Comparison of ENCODE assay signal across 22 cellular contexts in the genomic region with DNA sequence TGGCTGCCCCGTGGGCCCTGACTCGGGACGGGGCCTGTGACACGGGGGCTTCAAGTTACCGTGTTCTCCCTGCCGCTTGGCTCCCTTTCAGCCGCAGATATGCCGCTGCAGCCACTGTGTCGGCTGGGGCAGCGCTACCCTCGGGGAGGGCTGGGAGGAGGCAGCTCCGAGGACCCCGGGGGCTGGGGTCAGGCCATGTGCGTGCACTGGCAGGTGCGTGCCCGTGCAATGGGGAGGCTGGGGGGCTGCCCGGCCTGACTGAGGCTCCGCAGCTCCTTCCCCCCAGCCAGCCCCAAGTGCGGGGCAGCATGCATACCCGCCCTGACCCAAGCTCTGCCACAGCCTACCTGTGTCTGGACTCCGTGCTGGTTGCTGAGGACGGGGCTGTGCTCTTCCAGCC. TPM values are rescaled to one million over a fixed set of nuclear protein-coding genes. Genes with fewer than 3 reads are reported as not detected.
DNase-seq lines count a peak whose midpoint lies in the region; ATAC-seq and TF ChIP-seq lines count a peak whose summit lies in the region.
"Had no signal": no experiment of that assay in that cellular context is flagged by ENCODE, and none has a peak within 500 bp of the region (broad histone marks: within the 10 kb centered on the region; RNA-seq: fewer than 3 reads in every experiment).

No MANE protein-coding gene starts in this region.

- H3K27me3 ChIP-seq in right atrium auricular region, result no peaks in the 10 kb centered on the region
- peaks cover 0 to 37% (median 0%) of the 10 kb centered on the region in 11 experiments; a peak in 9 of 22 replicates for H3K27me3 ChIP-seq in BLaER1 treated with 17β-estradiol and CSF1 and Interleukin-3, amounts not matched to agents 10 nM and 100 nM
- H3K27me3 ChIP-seq in neuronal stem cell (ENCODE audit: control insufficient read depth in 3 of 3, insufficient read depth in 3 of 3, low read depth in 1 of 3, low read length in 3 of 3), result peaks cover 0 to 8% (median 0%) of the 10 kb centered on the region in 3 experiments

- no peak overlapping the region for H3K4ac ChIP-seq in neuronal stem cell (ENCODE audit: low read length)

- H3K4me3 ChIP-seq in right atrium auricular region, result no peak overlapping the region
- no peak overlapping the region for H3K4me3 ChIP-seq in BLaER1 treated with 17β-estradiol and CSF1 and Interleukin-3, amounts not matched to agents 10 nM and 100 nM
- H3K4me3 ChIP-seq in neuronal stem cell (ENCODE audit: low read length in 2 of 2), result no peak overlapping the region
- no peak overlapping the region for H3K4me3 ChIP-seq in OCI-LY7 (ENCODE audit: low read depth, low read length, poor library complexity, severe bottlenecking)
- H3K4me3 ChIP-seq: A549, GM23338 had no signal

- no peak for ATAC-seq in Right ventricle myocardium inferior
- ATAC-seq: CD8-positive, alpha-beta T cell; GM23338; HCT116 had no signal

- H2BK15ac ChIP-seq in neuronal stem cell (ENCODE audit: low read length), result no peak overlapping the region

- H3K36me3 ChIP-seq in right atrium auricular region (no peaks in the 10 kb centered on the region), neuronal stem cell (replicated peaks in 1 of 2; ENCODE audit: control insufficient read depth in 2 of 2, insufficient read depth in 2 of 2, low read length in 2 of 2) (peaks cover 0 to 5% of the 10 kb centered on the region in 2 donors), OCI-LY7 (ENCODE audit: insufficient read depth, low read length) (no peaks in the 10 kb centered on the region)
- H3K36me3 ChIP-seq in BLaER1 treated with 17β-estradiol and CSF1 and Interleukin-3, amounts not matched to agents 10 nM and 100 nM, result peaks cover 0 to 3% (median 0%) of the 10 kb centered on the region in 11 experiments; a peak in 1 of 22 replicates
- H3K36me3 ChIP-seq: BE2C had no signal

- H3K9ac ChIP-seq in BLaER1 treated with 17β-estradiol and CSF1 and Interleukin-3, amounts not matched to agents 10 nM and 100 nM, result 0 out of 22 replicates have a peak overlapping the region, but pooled peaks of 1 of the 11 experiments have one; percentile 5
- no peak overlapping the region for H3K9ac ChIP-seq in neuronal stem cell (ENCODE audit: low read depth, low read length, poor library complexity)

- no peak overlapping the region for H3K27ac ChIP-seq in right atrium auricular region
- H3K27ac ChIP-seq in BLaER1 treated with 17β-estradiol and CSF1 and Interleukin-3, amounts not matched to agents 10 nM and 100 nM, result no peak overlapping the region
- H3K27ac ChIP-seq in neuronal stem cell (replicated peaks; ENCODE audit: low read length), result no peak overlapping the region
- no peak overlapping the region for H3K27ac ChIP-seq in OCI-LY7 (ENCODE audit: low read depth, low read length, poor library complexity, severe bottlenecking)
- H3K27ac ChIP-seq: A549, C4-2B had no signal

- H4K20me1 ChIP-seq in BLaER1 treated with 17β-estradiol and CSF1 and Interleukin-3, amounts not matched to agents 10 nM and 100 nM, result peaks cover 0 to 31% (median 18%) of the 10 kb centered on the region in 11 experiments; a peak in 16 of 22 replicates
- H4K20me1 ChIP-seq in OCI-LY7 (ENCODE audit: insufficient read depth, low read length), result no peaks in the 10 kb centered on the region

- no peak overlapping the region for H2BK120ac ChIP-seq in neuronal stem cell (ENCODE audit: low read depth, low read length)

- CTCF ChIA-PET in OCI-LY7 (lab: Charles Lee; ENCODE audit: unreplicated experiment), result no interaction called here

- POLR2A ChIA-PET in OCI-LY7 (lab: Charles Lee), result no interaction called here

- no peak overlapping the region for H3K23ac ChIP-seq in neuronal stem cell (ENCODE audit: low read depth, low read length, poor library complexity)

- H4K8ac ChIP-seq in neuronal stem cell (ENCODE audit: low read depth, low read length), result peak overlapping the region; percentile 72

- TF ChIP-seq CTCF in right atrium auricular region (IDR thresholded peaks at IDR 0.05) (no peak), GM20000 (IDR thresholded peaks at IDR 0.05; ENCODE audit: extremely low read depth, missing control alignments) (no peak), OCI-LY7 (conservative IDR thresholded peaks at IDR 0.05; ENCODE audit: low read length) (no peak)

- no peak overlapping the region for H4K91ac ChIP-seq in neuronal stem cell (ENCODE audit: low read depth, low read length, poor library complexity)

- H2BK5ac ChIP-seq in neuronal stem cell (ENCODE audit: low read length), result peak overlapping the region; percentile 39

- H3K18ac ChIP-seq in neuronal stem cell (ENCODE audit: low read length), result peak overlapping the region; percentile 80

- no peaks in the 10 kb centered on the region for H3K79me2 ChIP-seq in OCI-LY7 (ENCODE audit: insufficient read depth, low read depth, low read length)

- H3K9me2 ChIP-seq in OCI-LY7 (ENCODE audit: insufficient read depth, low read length), result no peaks in the 10 kb centered on the region

- H2BK12ac ChIP-seq in neuronal stem cell (ENCODE audit: low read length), result no peak overlapping the region

- DNase-seq in Right ventricle myocardium inferior (ENCODE audit: missing footprints) (peak; percentile 43), right atrium auricular region (ENCODE audit: low spot score) (no peak), neuronal stem cell (ENCODE audit: low spot score) (no peak), T-helper 1 cell (no peak), GM20000 (ENCODE audit: low spot score) (no peak), OCI-LY7 (ENCODE audit: low spot score) (no peak)
- DNase-seq: 8988T; ACHN; AML-193; BE2C; Caco-2; CD4-positive, CD25-positive, alpha-beta regulatory T cell; CD8-positive, alpha-beta T cell; DMS153; DND-41; H9 had no signal

- intact Hi-C loops in Right ventricle myocardium inferior (cut with DNase I), result no loop called here
- intact Hi-C loops in OCI-LY7 (cut with micrococcal nuclease; ENCODE audit: unreplicated experiment), result no loop called here

- H2AFZ ChIP-seq in neuronal stem cell (ENCODE audit: low read length) (no peak overlapping the region), OCI-LY7 (ENCODE audit: low read length) (no peak overlapping the region)
- H2AFZ ChIP-seq: GM23338 had no signal

- peak overlapping the region; percentile 43 for H2AK5ac ChIP-seq in neuronal stem cell (ENCODE audit: low read depth, low read length)

- H3K9me3 ChIP-seq in right atrium auricular region, result peaks cover 0 to 12% of the 10 kb centered on the region in 2 donors
- peaks cover 8 to 31% (median 13%) of the 10 kb centered on the region in 11 experiments; a peak in 19 of 22 replicates for H3K9me3 ChIP-seq in BLaER1 treated with 17β-estradiol and CSF1 and Interleukin-3, amounts not matched to agents 10 nM and 100 nM (replicated peaks in 1 of 11)
- peaks cover under 1 to 8% of the 10 kb centered on the region in 2 donors for H3K9me3 ChIP-seq in neuronal stem cell (replicated peaks in 1 of 2; ENCODE audit: control insufficient read depth in 2 of 2, insufficient read depth in 1 of 2, low read depth in 1 of 2, low read length in 2 of 2)
- H3K9me3 ChIP-seq in OCI-LY7 (ENCODE audit: low read length), result no peaks in the 10 kb centered on the region
- H3K9me3 ChIP-seq: BE2C had no signal

- no TSS peak for BruUV-seq in OCI-LY7 (replicated peaks; lab: Mats Ljungman, UMichigan)

- H3K4me2 ChIP-seq in BLaER1 treated with 17β-estradiol and CSF1 and Interleukin-3, amounts not matched to agents 10 nM and 100 nM, result peak overlapping the region in 10 of 11 experiments; percentile 29 to 77 (median 58); a peak in 17 of 22 replicates
- no peak overlapping the region for H3K4me2 ChIP-seq in neuronal stem cell (ENCODE audit: insufficient read depth, low read length, poor library complexity, severe bottlenecking)
- H3K4me2 ChIP-seq in OCI-LY7 (ENCODE audit: low read length), result no peak overlapping the region
- H3K4me2 ChIP-seq: A549, GM23338 had no signal

- H3K14ac ChIP-seq in neuronal stem cell (ENCODE audit: low read length), result peak overlapping the region; percentile 56

- WGBS in neuronal stem cell (ENCODE audit: extremely low coverage in 2 of 2, insufficient read length in 2 of 2, insufficient replicate concordance in 1 of 2), 2 donors, result no CpG with 5 or more reads among the region's 22 CpGs

- H3K4me1 ChIP-seq in right atrium auricular region (no peaks in the 10 kb centered on the region), neuronal stem cell (ENCODE audit: control insufficient read depth in 2 of 2, insufficient read depth in 1 of 2, low read depth in 1 of 2, low read length in 2 of 2) (peaks cover 5% of the 10 kb centered on the region in 2 donors), OCI-LY7 (ENCODE audit: insufficient read depth, low read length, poor library complexity, severe bottlenecking) (no peaks in the 10 kb centered on the region)
- peaks cover 18 to 50% (median 48%) of the 10 kb centered on the region in 10 experiments for H3K4me1 ChIP-seq in BLaER1 treated with 17β-estradiol and CSF1 and Interleukin-3, amounts not matched to agents 10 nM and 100 nM
- H3K4me1 ChIP-seq: A549, BE2C, Caco-2 had no signal

- H3K79me1 ChIP-seq in neuronal stem cell (ENCODE audit: low read depth, low read length), result peaks cover 11% of the 10 kb centered on the region

RNA-seq across cellular contexts. Expression of gene KNDC1, which starts 29.2 kb away (rescaled TPM):
- total RNA-seq in Right ventricle myocardium inferior, result not detected
- 1 to 10 TPM in 1 of 2 donors, under 1 TPM in 1; 0.59 to 1.8 TPM for total RNA-seq in right atrium auricular region
- 6.4 TPM for polyA plus RNA-seq in neuronal stem cell (2013, experiment 1 of 2)
- polyA plus RNA-seq in neuronal stem cell (2013, experiment 2 of 2), result 6.1 TPM
- not detected in 2 replicates for total RNA-seq in OCI-LY7 (2014; rRNA removed; shearing (Covaris generic))
- total RNA-seq in OCI-LY7 (2022), result not detected in 2 replicates
- total RNA-seq: CD8-positive, alpha-beta T cell had no signal
- polyA plus RNA-seq: CD4-positive, CD25-positive, alpha-beta regulatory T cell had no signal

RNA-seq across cellular contexts. Expression of gene UTF1, which starts 40.8 kb away (rescaled TPM):
- total RNA-seq in Right ventricle myocardium inferior (not detected), right atrium auricular region (not detected), OCI-LY7 (2022) (not detected in 2 replicates)
- polyA plus RNA-seq in neuronal stem cell (2013, experiment 1 of 2), result 0.35 TPM
- polyA plus RNA-seq in neuronal stem cell (2013, experiment 2 of 2), result 0.33 TPM
- total RNA-seq in OCI-LY7 (2014; rRNA removed; shearing (Covaris generic)), result not detected in 2 replicates
- total RNA-seq: Caco-2; CD4-positive, CD25-positive, alpha-beta regulatory T cell; CD8-positive, alpha-beta T cell; H4 had no signal
- polyA plus RNA-seq: A549; CD4-positive, CD25-positive, alpha-beta regulatory T cell had no signal

RNA-seq across cellular contexts. Expression of gene VENTX, which starts 48.4 kb away (rescaled TPM):
- total RNA-seq in Right ventricle myocardium inferior, result 0.54 TPM
- total RNA-seq in right atrium auricular region, result under 1 TPM; 0.44 to 0.63 TPM
- 0.42 TPM for polyA plus RNA-seq in neuronal stem cell (2013, experiment 1 of 2)
- 0.35 TPM for polyA plus RNA-seq in neuronal stem cell (2013, experiment 2 of 2)
- total RNA-seq in OCI-LY7 (2014; rRNA removed; shearing (Covaris generic)), result not detected in 2 replicates
- not detected in 2 replicates for total RNA-seq in OCI-LY7 (2022)
- total RNA-seq: Caco-2; CD4-positive, CD25-positive, alpha-beta regulatory T cell; CD8-positive, alpha-beta T cell; H4 had no signal
- polyA plus RNA-seq: A549; CD4-positive, CD25-positive, alpha-beta regulatory T cell had no signal

Comparison
In these comparisons a context has a peak if more than half of its experiments do, and no peak if none do; other contexts are left out.
1. H3K4me2 ChIP-seq: peak in BLaER1 treated with 17β-estradiol and CSF1 and Interleukin-3, amounts not matched to agents 10 nM and 100 nM (10 of 11); none in neuronal stem cell (single experiment) and OCI-LY7 (single experiment).